In genomic region chr6:107709341-107709740, GRCh38 we compare ENCODE assay signal across 18 cellular contexts.
"Had no signal": no experiment of that assay in that cellular context is flagged by ENCODE, and none has a peak within 500 bp of the region (broad histone marks: within the 10 kb centered on the region; RNA-seq: fewer than 3 reads in every experiment).

No MANE protein-coding gene starts in this region.

- H3K9me3 ChIP-seq: gastrocnemius medialis, lower lobe of right lung, tibial artery had no signal

- ATAC-seq: activated T-cell treated with anti-CD3 and anti-CD28 coated beads, Interleukin-2, amount 50 U/mL, for 72 hours; esophagus mucosa; gastrocnemius medialis; lower lobe of right lung; WTC11 had no signal

- H3K27ac ChIP-seq: dorsolateral prefrontal cortex, gastrocnemius medialis, lower lobe of right lung, SK-N-MC, tibial artery had no signal

- H3K4me3 ChIP-seq: dorsolateral prefrontal cortex, gastrocnemius medialis, lower lobe of right lung, SK-N-MC, tibial artery had no signal

- H3K36me3 ChIP-seq: gastrocnemius medialis, lower lobe of right lung, tibial artery had no signal

- H3K27ac Mint-ChIP-seq: activated CD4-positive, alpha-beta memory T cell treated with anti-CD3 and anti-CD28 coated beads, Interleukin-2, amount 10 ng/mL, durations not matched to agents 7 days and 5 days; activated T-cell treated with anti-CD3 and anti-CD28 coated beads, Interleukin-2, amount 50 U/mL, for 72 hours; WTC11 had no signal

- H3K27me3 ChIP-seq: gastrocnemius medialis, tibial artery had no signal

- H3K36me3 Mint-ChIP-seq: WTC11 had no signal

- H3K4me3 Mint-ChIP-seq: activated CD4-positive, alpha-beta memory T cell treated with anti-CD3 and anti-CD28 coated beads, Interleukin-2, amount 10 ng/mL, durations not matched to agents 7 days and 5 days; activated T-cell treated with anti-CD3 and anti-CD28 coated beads, Interleukin-2, amount 50 U/mL, for 72 hours; nephron progenitor cell; WTC11 had no signal

- H3K9me3 Mint-ChIP-seq: activated CD4-positive, alpha-beta memory T cell treated with anti-CD3 and anti-CD28 coated beads, Interleukin-2, amount 10 ng/mL, durations not matched to agents 7 days and 5 days; activated T-cell treated with anti-CD3 and anti-CD28 coated beads, Interleukin-2, amount 50 U/mL, for 72 hours; nephron progenitor cell; WTC11 had no signal

- DNase-seq: activated CD4-positive, alpha-beta memory T cell treated with anti-CD3 and anti-CD28 coated beads, Interleukin-2, amount 10 ng/mL, durations not matched to agents 7 days and 5 days; activated CD4-positive, alpha-beta T cell treated with anti-CD3 and anti-CD28 coated beads for 48 hours; activated CD8-positive, alpha-beta memory T cell treated with anti-CD3 and anti-CD28 coated beads, Interleukin-2, amount 50 U/mL, for 4 hours; activated naive CD4-positive, alpha-beta T cell treated with Interleukin-2 at 50 U/mL for 16 hours; activated T-cell treated with anti-CD3 and anti-CD28 coated beads, Interleukin-2, amount 50 U/mL, for 72 hours; amniotic stem cell; dorsolateral prefrontal cortex; gastrocnemius medialis; head of caudate nucleus; lower lobe of right lung; nephron progenitor cell; retina; stimulated activated CD8-positive, alpha-beta memory T cell treated with anti-CD3 and anti-CD28 coated beads, Interleukin-4, amount 100 ng/mL, for 48 hours; stimulated activated naive CD4-positive, alpha-beta T cell treated with Interleukin-2 at 50 U/mL for 16 hours; tibial artery had no signal

- H3K27me3 Mint-ChIP-seq: activated CD4-positive, alpha-beta memory T cell treated with anti-CD3 and anti-CD28 coated beads, Interleukin-2, amount 10 ng/mL, durations not matched to agents 7 days and 5 days had no signal
